ENCODE assay signal across 8 cellular contexts in genomic region chr6:148251286-148251685, GRCh38.
DNase-seq lines count a peak whose midpoint lies in the region; ATAC-seq and TF ChIP-seq lines count a peak whose summit lies in the region.

No MANE protein-coding gene starts in this region.

- H3K27me3 ChIP-seq in RWPE2 (ENCODE audit: insufficient read depth, poor library complexity, severe bottlenecking) (no peaks in the 10 kb centered on the region), right cardiac atrium (ENCODE audit: control insufficient read depth, insufficient read depth) (no peaks in the 10 kb centered on the region), tibial nerve (no peaks in the 10 kb centered on the region)

- DNase-seq in CD1c-positive myeloid dendritic cell (ENCODE audit: extremely low spot score) (peak; percentile 11), RWPE2 (ENCODE audit: low spot score) (no peak), right cardiac atrium (no peak), tibial nerve (ENCODE audit: low spot score in 2 of 2) (no peak), retina (no peak), T-helper 9 cell (no peak)

- H3K4me1 ChIP-seq in RWPE2 (ENCODE audit: insufficient read depth, poor library complexity, severe bottlenecking) (no peaks in the 10 kb centered on the region), right cardiac atrium (ENCODE audit: control insufficient read depth, insufficient read depth, low read length) (peaks cover 1% of the 10 kb centered on the region), tibial nerve (peaks cover 0 to 15% (median 2%) of the 10 kb centered on the region in 4 donors)

- no peak for TF ChIP-seq EP300 in tibial nerve (IDR thresholded peaks at IDR 0.05)

- no peak overlapping the region for H3K4me3 ChIP-seq in RWPE2 (ENCODE audit: severe bottlenecking)
- no peak overlapping the region for H3K4me3 ChIP-seq in right cardiac atrium (ENCODE audit: low read length)
- H3K4me3 ChIP-seq in tibial nerve = no peak overlapping the region

- H3K36me3 ChIP-seq in RWPE2 (ENCODE audit: low read depth) (no peaks in the 10 kb centered on the region), tibial nerve (no peaks in the 10 kb centered on the region)

- TF ChIP-seq POLR2A in tibial nerve (IDR thresholded peaks at IDR 0.05) (no peak), GM18505 (IDR thresholded peaks at IDR 0.05; ENCODE audit: borderline replicate concordance, extremely low read depth, insufficient read depth, insufficient read length) (no peak)

- H3K9me3 ChIP-seq in RWPE2 (ENCODE audit: severe bottlenecking) = no peaks in the 10 kb centered on the region
- H3K9me3 ChIP-seq in right cardiac atrium (ENCODE audit: control insufficient read depth, low read length) = no peaks in the 10 kb centered on the region
- H3K9me3 ChIP-seq in tibial nerve = no peaks in the 10 kb centered on the region

- intact Hi-C loops in right cardiac atrium (cut with DNase I) = loop anchor here in 2 of 4 donors (10.0 kb wide), 2 partner anchors 76 to 214 kb away; no protein-coding TSS in a partner anchor

- no peak overlapping the region for H3K27ac ChIP-seq in RWPE2 (ENCODE audit: poor library complexity, severe bottlenecking)
- H3K27ac ChIP-seq in right cardiac atrium (ENCODE audit: low read length) = no peak overlapping the region
- no peak overlapping the region for H3K27ac ChIP-seq in tibial nerve

- TF ChIP-seq CTCF in RWPE2 (IDR thresholded peaks at IDR 0.05; ENCODE audit: poor library complexity, severe bottlenecking) (peak; percentile 76), tibial nerve (IDR thresholded peaks at IDR 0.05) (peak; percentile 20 to 66 (median 39))

- 34% methylated on average over 2 of the region's 2 CpGs for WGBS in right cardiac atrium
- WGBS in tibial nerve, 2 donors = 38 to 43% methylated on average over 2 of the region's 2 CpGs

- ATAC-seq in HG02885 (IDR thresholded peaks at IDR 0.05; ENCODE audit: poor library complexity, unreplicated experiment) (peak; percentile 58), RWPE2 (ENCODE audit: low read depth) (peak; percentile 77), right cardiac atrium (peak; percentile 63 to 71), GM18505 (IDR thresholded peaks at IDR 0.05; ENCODE audit: unreplicated experiment) (no peak)
